Comparison of ENCODE assay signal across 1 cellular context in genomic region chr18:48623468-48624220, GRCh38.
TF ChIP-seq lines count a peak whose summit lies in the region.

No MANE protein-coding gene starts in this region.

TF ChIP-seq in SK-N-SH, 30 proteins besides CTCF, POLR2A, EP300 and RAD21 (continued from another document):
- no peak for TF ChIP-seq IRF3 (IDR thresholded peaks at IDR 0.05; ENCODE audit: low read depth, low read length)
- peak; percentile 85 for TF ChIP-seq JUND (IDR thresholded peaks at IDR 0.05)
- TF ChIP-seq TCF12 (IDR thresholded peaks at IDR 0.05), result peak; percentile 81
- no peak for TF ChIP-seq RCOR1 (IDR thresholded peaks at IDR 0.05; ENCODE audit: low read length)
- TF ChIP-seq YY1 (IDR thresholded peaks at IDR 0.05; ENCODE audit: low read depth), result no peak
- TF ChIP-seq FOXJ3 (CRISPR knock-in tag; IDR thresholded peaks at IDR 0.05), result no peak
- TF ChIP-seq USF1 (IDR thresholded peaks at IDR 0.05; ENCODE audit: borderline replicate concordance, low read depth), result no peak
- peak; percentile 78; the same call in 1 of the 2 replicates for TF ChIP-seq FOXM1 (IDR thresholded peaks at IDR 0.05; ENCODE audit: low read depth)
- TF ChIP-seq RFX5 (IDR thresholded peaks at IDR 0.05; ENCODE audit: low read length), result no peak
- peak; percentile 89 for TF ChIP-seq TEAD4 (IDR thresholded peaks at IDR 0.05; ENCODE audit: borderline replicate concordance, insufficient read depth)
- peak; percentile 58 for TF ChIP-seq NFIC (IDR thresholded peaks at IDR 0.05; ENCODE audit: borderline replicate concordance)
- TF ChIP-seq POLR2AphosphoS5 (IDR thresholded peaks at IDR 0.05; ENCODE audit: low read depth, low read length), result peak; percentile 56; the same call in 1 of the 2 replicates
- no peak for TF ChIP-seq TAF1 (IDR thresholded peaks at IDR 0.05; ENCODE audit: borderline replicate concordance, low read depth, low read length)
- TF ChIP-seq NRF1 (IDR thresholded peaks at IDR 0.05; ENCODE audit: low read depth, low read length), result no peak
- TF ChIP-seq MEF2A (IDR thresholded peaks at IDR 0.05; ENCODE audit: borderline replicate concordance, low read depth), result peak; percentile 32; the same call in 1 of the 2 replicates
- peak; percentile 54; the same call in 1 of the 2 replicates for TF ChIP-seq RXRA (IDR thresholded peaks at IDR 0.05; ENCODE audit: borderline replicate concordance, low read depth)
- peak; percentile 83 for TF ChIP-seq PBX3 (IDR thresholded peaks at IDR 0.05)
- no peak for TF ChIP-seq GATA2 (CRISPR knock-in tag; IDR thresholded peaks at IDR 0.05)
- TF ChIP-seq SMC3 (IDR thresholded peaks at IDR 0.05; ENCODE audit: low read depth, low read length), result no peak
- peak; percentile 65; the same call in 1 of the 2 replicates for TF ChIP-seq SIN3A (IDR thresholded peaks at IDR 0.05; ENCODE audit: borderline replicate concordance, low read depth, low read length)
- no peak for TF ChIP-seq USF2 (IDR thresholded peaks at IDR 0.05; ENCODE audit: borderline replicate concordance, low read depth, low read length)
- no peak for TF ChIP-seq EZH2phosphoT487 (IDR thresholded peaks at IDR 0.05; ENCODE audit: borderline replicate concordance, low read depth)
